Comparison of ENCODE assay signal across 11 cellular contexts in the genomic region with DNA sequence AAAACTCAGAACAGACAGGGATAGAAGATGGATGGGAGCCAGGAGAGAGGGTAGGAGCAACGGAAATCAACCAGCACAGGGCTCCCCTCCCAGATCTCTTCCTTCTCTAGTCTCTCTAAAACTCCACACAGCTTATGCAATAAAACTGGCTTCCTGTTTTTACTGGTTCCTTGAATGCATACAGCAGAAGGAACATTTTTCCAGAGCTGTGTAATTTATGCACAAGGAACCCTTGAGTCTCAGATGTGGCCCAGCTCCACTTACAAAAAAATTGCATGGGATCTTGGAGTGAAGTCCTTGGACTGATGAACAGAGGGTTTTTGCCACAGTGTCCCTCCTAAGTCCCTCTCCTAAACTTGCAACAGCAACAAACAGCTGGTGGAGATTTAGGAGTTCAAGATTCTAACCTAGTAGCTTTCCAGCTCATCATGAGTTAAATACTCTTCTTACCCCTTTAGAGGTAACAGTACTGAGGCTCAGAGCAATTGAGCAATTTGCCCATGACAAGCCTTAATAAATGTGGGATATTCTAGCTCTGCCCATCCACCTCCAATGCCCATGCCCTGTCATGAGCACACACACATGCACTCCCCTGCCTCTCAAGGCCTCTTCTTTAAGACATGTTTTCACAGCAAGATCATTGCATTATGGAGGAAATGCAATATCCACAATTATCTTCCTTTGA. TPM values are rescaled to one million over a fixed set of nuclear protein-coding genes. Genes with fewer than 3 reads are reported as not detected.
DNase-seq lines count a peak whose midpoint lies in the region; ATAC-seq and TF ChIP-seq lines count a peak whose summit lies in the region.
"Had no signal": no experiment of that assay in that cellular context is flagged by ENCODE, and none has a peak within 500 bp of the region (broad histone marks: within the 10 kb centered on the region; RNA-seq: fewer than 3 reads in every experiment).

No MANE protein-coding gene starts in this region.

- ATAC-seq in right cardiac atrium, result peak; percentile 53 to 63
- ATAC-seq: effector memory CD8-positive, alpha-beta T cell had no signal

- H3K4me1 ChIP-seq in ascending aorta (peaks cover 17 to 51% of the 10 kb centered on the region in 2 donors), right cardiac atrium (ENCODE audit: control insufficient read depth, insufficient read depth, low read length) (peaks cover 4% of the 10 kb centered on the region), transverse colon (peaks cover 0 to 13% (median 7%) of the 10 kb centered on the region in 4 donors)

- 25% methylated on average over 1 of the region's 1 CpG for WGBS in right cardiac atrium
- WGBS in transverse colon (ENCODE audit: low coverage in 1 of 2), 2 donors, result 14 to 33% methylated on average over 1 of the region's 1 CpG

- TF ChIP-seq CTCF in ascending aorta (IDR thresholded peaks at IDR 0.05) (no peak), transverse colon (IDR thresholded peaks at IDR 0.05) (no peak)

- TF ChIP-seq EP300 in transverse colon (IDR thresholded peaks at IDR 0.05; ENCODE audit: low read depth), result no peak

- no peaks in the 10 kb centered on the region for H3K9me3 ChIP-seq in ascending aorta
- H3K9me3 ChIP-seq in right cardiac atrium (ENCODE audit: control insufficient read depth, low read length), result no peaks in the 10 kb centered on the region
- no peaks in the 10 kb centered on the region for H3K9me3 ChIP-seq in transverse colon
- no peaks in the 10 kb centered on the region for H3K9me3 ChIP-seq in MG63

- intact Hi-C loops in ascending aorta (cut with DNase I) (loop anchor here (1.0 to 10.0 kb wide), 2 partner anchors 17 to 417 kb away; no protein-coding TSS in a partner anchor), right cardiac atrium (cut with DNase I) (loop anchor here in 1 of 4 donors (5.0 kb wide), 1 partner anchor 214 kb away; no protein-coding TSS in a partner anchor), transverse colon (cut with DNase I; ENCODE audit: low total_unique reads) (no loop called here)

- in situ Hi-C loops in transverse colon (cut with MboI; ENCODE audit: low pct_ligation_motif_present in 1 of 4, low pct_unique_long_range_greater_than_20kb in 1 of 4, low sequenced_read_pairs in 3 of 4), result loop anchor here in 3 of 4 donors (10.0 to 25.0 kb wide), 2 partner anchors 217 to 439 kb away; partner anchors contain the start of gene CPEB2 (in 1 of the 3)

- no peak overlapping the region for H3K4me3 ChIP-seq in ascending aorta
- H3K4me3 ChIP-seq in right cardiac atrium (ENCODE audit: low read length), result no peak overlapping the region
- H3K4me3 ChIP-seq in transverse colon, result no peak overlapping the region
- no peak overlapping the region for H3K4me3 ChIP-seq in MG63

- peak overlapping the region; percentile 74 to 78 for H3K27ac ChIP-seq in ascending aorta
- peak overlapping the region; percentile 48 for H3K27ac ChIP-seq in right cardiac atrium (ENCODE audit: low read length)
- H3K27ac ChIP-seq in transverse colon, result peak overlapping the region; percentile 61 to 80 (median 64)

- H3K27me3 ChIP-seq in ascending aorta, result no peaks in the 10 kb centered on the region
- H3K27me3 ChIP-seq in right cardiac atrium (ENCODE audit: control insufficient read depth, insufficient read depth), result no peaks in the 10 kb centered on the region
- H3K27me3 ChIP-seq in transverse colon, result no peaks in the 10 kb centered on the region
- no peaks in the 10 kb centered on the region for H3K27me3 ChIP-seq in MG63

- no peak for TF ChIP-seq POLR2A in transverse colon (IDR thresholded peaks at IDR 0.05)

- DNase-seq in M059J (ENCODE audit: low read depth) (peak; percentile 48), ascending aorta (ENCODE audit: low spot score in 2 of 2) (no peak), right cardiac atrium (peak in 1 of 3 donors; percentile 32), transverse colon (no peak), MG63 (no peak)
- no peak for DNase-seq in activated CD8-positive, alpha-beta memory T cell treated with anti-CD3 and anti-CD28 coated beads, Interleukin-2, amount 50 U/mL, for 4 hours
- no peak for DNase-seq in activated CD4-positive, alpha-beta T cell treated with anti-CD3 and anti-CD28 coated beads for 1 hour
- DNase-seq: activated T-cell treated with anti-CD3 and anti-CD28 coated beads, Interleukin-2, amount 50 U/mL, for 24 hours; effector memory CD8-positive, alpha-beta T cell; NCI-H187 treated with DMSO at 0.1 percent for 48 hours had no signal

- H3K36me3 ChIP-seq in ascending aorta, result no peaks in the 10 kb centered on the region
- no peaks in the 10 kb centered on the region for H3K36me3 ChIP-seq in transverse colon
- H3K36me3 ChIP-seq in MG63, result no peaks in the 10 kb centered on the region

RNA-seq across cellular contexts. Expression of gene CC2D2A, which starts 18.4 kb away (rescaled TPM):
- 9.9 and 26.8 TPM in 2 replicates for total RNA-seq in M059J (2014; rRNA removed; shearing (Covaris generic))
- total RNA-seq in ascending aorta (2.8 TPM), right cardiac atrium (10 to 100 TPM in 3 of 4 donors, 1 to 10 TPM in 1; 8.2 to 13.6 (median 13.3) TPM), transverse colon (10 to 100 TPM in 2 of 4 donors, 1 to 10 TPM in 2; 5.6 to 36.7 (median 9.6) TPM)
- polyA plus RNA-seq in right cardiac atrium, result 13.0 TPM
- 1.2 and 1.8 TPM in 2 replicates for total RNA-seq in MG63 (2014; rRNA removed; shearing (Covaris generic); ENCODE audit: low replicate concordance)
- total RNA-seq: T-helper 1 cell treated with Interleukin-12 subunit alpha and Interleukin-12 subunit beta and Interleukin-4 antibody, amounts not matched to agents 30 ng/mL and 1 ng/mL, for 36 hours had no signal

RNA-seq across cellular contexts. Expression of gene C1QTNF7, which starts 23.5 kb away (rescaled TPM):
- total RNA-seq in M059J (2014; rRNA removed; shearing (Covaris generic)), result not detected in 2 replicates
- 23.2 TPM for total RNA-seq in ascending aorta
- total RNA-seq in right cardiac atrium, result 1 to 10 TPM; 1.6 to 4.0 (median 2.2) TPM
- polyA plus RNA-seq in right cardiac atrium, result 1.7 TPM
- total RNA-seq in transverse colon, result 1 to 10 TPM in 3 of 4 donors, not detected in 1; 3.7 to 8.4 (median 3.7) TPM
- total RNA-seq in MG63 (2014; rRNA removed; shearing (Covaris generic); ENCODE audit: low replicate concordance), result not detected in 2 replicates
- total RNA-seq: T-helper 1 cell treated with Interleukin-12 subunit alpha and Interleukin-12 subunit beta and Interleukin-4 antibody, amounts not matched to agents 30 ng/mL and 1 ng/mL, for 36 hours had no signal
